ENCODE assay signal across 1 cellular context in the genomic region with DNA sequence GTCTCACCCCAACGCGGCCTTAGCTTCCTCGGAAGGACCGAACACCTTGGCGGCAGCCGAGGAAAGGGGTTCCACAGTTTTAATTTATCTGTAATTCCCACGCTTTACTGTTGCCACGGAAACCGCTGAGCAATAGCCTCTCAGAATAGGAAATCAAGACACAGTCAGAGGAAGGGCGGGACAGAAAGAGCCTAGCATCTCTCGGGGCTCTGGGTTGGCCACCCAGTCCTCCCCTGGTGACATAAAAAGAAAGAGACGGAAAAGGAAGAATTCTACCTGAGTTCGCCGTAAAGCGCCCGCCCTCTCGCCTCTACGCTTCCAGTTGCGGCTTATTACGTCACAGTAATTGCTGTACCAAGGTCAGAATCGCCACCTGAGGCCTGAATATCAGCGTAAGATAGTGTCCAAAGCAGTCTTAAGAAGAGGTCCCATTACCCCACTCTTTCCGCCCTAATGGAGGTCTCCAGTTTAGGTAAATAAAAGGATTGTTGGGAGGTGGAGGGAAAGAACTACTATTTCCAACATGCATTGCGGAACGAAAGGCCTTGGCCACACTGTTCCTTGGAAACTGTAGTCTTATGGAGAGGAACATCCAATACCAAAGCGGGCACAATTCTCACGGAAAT.
TF ChIP-seq lines count a peak whose summit lies in the region.

No MANE protein-coding gene starts in this region.

TF ChIP-seq in A549, 52 proteins besides CTCF, POLR2A, EP300 and RAD21 (continued from another document):
- TF ChIP-seq, protein P1, sequence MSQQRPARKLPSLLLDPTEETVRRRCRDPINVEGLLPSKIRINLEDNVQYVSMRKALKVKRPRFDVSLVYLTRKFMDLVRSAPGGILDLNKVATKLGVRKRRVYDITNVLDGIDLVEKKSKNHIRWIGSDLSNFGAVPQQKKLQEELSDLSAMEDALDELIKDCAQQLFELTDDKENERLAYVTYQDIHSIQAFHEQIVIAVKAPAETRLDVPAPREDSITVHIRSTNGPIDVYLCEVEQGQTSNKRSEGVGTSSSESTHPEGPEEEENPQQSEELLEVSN (IDR thresholded peaks at IDR 0.05; ENCODE audit: borderline replicate concordance, low read depth): no peak
- no peak for TF ChIP-seq KDM1A (IDR thresholded peaks at IDR 0.05; ENCODE audit: low read depth)
- TF ChIP-seq EHF (CRISPR knock-in tag; IDR thresholded peaks at IDR 0.05): no peak
- no peak for TF ChIP-seq HOXB5 (CRISPR knock-in tag; IDR thresholded peaks at IDR 0.05)
- TF ChIP-seq MYC (IDR thresholded peaks at IDR 0.05; ENCODE audit: borderline replicate concordance, low read length): 0 out of 2 replicates have a peak, but pooled peaks have one; percentile 11
- TF ChIP-seq, protein P2, sequence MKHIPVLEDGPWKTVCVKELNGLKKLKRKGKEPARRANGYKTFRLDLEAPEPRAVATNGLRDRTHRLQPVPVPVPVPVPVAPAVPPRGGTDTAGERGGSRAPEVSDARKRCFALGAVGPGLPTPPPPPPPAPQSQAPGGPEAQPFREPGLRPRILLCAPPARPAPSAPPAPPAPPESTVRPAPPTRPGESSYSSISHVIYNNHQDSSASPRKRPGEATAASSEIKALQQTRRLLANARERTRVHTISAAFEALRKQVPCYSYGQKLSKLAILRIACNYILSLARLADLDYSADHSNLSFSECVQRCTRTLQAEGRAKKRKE (CRISPR knock-in tag; IDR thresholded peaks at IDR 0.05; ENCODE audit: low read depth): no peak
- TF ChIP-seq CHD4 (IDR thresholded peaks at IDR 0.05; ENCODE audit: borderline replicate concordance): no peak
- TF ChIP-seq, protein P3, sequence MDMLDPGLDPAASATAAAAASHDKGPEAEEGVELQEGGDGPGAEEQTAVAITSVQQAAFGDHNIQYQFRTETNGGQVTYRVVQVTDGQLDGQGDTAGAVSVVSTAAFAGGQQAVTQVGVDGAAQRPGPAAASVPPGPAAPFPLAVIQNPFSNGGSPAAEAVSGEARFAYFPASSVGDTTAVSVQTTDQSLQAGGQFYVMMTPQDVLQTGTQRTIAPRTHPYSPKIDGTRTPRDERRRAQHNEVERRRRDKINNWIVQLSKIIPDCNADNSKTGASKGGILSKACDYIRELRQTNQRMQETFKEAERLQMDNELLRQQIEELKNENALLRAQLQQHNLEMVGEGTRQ (IDR thresholded peaks at IDR 0.05): no peak
- peak in 1 of 2 experiments; percentile 64; a peak in 2 of 4 replicates for TF ChIP-seq CEBPB (IDR thresholded peaks at IDR 0.05)
- no peak for TF ChIP-seq ZNF302 (CRISPR knock-in tag; IDR thresholded peaks at IDR 0.05)
- TF ChIP-seq, protein P4, sequence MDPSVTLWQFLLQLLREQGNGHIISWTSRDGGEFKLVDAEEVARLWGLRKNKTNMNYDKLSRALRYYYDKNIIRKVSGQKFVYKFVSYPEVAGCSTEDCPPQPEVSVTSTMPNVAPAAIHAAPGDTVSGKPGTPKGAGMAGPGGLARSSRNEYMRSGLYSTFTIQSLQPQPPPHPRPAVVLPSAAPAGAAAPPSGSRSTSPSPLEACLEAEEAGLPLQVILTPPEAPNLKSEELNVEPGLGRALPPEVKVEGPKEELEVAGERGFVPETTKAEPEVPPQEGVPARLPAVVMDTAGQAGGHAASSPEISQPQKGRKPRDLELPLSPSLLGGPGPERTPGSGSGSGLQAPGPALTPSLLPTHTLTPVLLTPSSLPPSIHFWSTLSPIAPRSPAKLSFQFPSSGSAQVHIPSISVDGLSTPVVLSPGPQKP (IDR thresholded peaks at IDR 0.05; ENCODE audit: low read depth, low read length): no peak
- no peak for TF ChIP-seq TP53 (CRISPR knock-in tag; IDR thresholded peaks at IDR 0.05)
- TF ChIP-seq, protein P5, sequence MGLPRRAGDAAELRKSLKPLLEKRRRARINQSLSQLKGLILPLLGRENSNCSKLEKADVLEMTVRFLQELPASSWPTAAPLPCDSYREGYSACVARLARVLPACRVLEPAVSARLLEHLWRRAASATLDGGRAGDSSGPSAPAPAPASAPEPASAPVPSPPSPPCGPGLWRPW (IDR thresholded peaks at IDR 0.05): no peak
- TF ChIP-seq, protein P6, sequence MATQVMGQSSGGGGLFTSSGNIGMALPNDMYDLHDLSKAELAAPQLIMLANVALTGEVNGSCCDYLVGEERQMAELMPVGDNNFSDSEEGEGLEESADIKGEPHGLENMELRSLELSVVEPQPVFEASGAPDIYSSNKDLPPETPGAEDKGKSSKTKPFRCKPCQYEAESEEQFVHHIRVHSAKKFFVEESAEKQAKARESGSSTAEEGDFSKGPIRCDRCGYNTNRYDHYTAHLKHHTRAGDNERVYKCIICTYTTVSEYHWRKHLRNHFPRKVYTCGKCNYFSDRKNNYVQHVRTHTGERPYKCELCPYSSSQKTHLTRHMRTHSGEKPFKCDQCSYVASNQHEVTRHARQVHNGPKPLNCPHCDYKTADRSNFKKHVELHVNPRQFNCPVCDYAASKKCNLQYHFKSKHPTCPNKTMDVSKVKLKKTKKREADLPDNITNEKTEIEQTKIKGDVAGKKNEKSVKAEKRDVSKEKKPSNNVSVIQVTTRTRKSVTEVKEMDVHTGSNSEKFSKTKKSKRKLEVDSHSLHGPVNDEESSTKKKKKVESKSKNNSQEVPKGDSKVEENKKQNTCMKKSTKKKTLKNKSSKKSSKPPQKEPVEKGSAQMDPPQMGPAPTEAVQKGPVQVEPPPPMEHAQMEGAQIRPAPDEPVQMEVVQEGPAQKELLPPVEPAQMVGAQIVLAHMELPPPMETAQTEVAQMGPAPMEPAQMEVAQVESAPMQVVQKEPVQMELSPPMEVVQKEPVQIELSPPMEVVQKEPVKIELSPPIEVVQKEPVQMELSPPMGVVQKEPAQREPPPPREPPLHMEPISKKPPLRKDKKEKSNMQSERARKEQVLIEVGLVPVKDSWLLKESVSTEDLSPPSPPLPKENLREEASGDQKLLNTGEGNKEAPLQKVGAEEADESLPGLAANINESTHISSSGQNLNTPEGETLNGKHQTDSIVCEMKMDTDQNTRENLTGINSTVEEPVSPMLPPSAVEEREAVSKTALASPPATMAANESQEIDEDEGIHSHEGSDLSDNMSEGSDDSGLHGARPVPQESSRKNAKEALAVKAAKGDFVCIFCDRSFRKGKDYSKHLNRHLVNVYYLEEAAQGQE (IDR thresholded peaks at IDR 0.05): no peak
- TF ChIP-seq NFE2L2 (conservative IDR thresholded peaks at IDR 0.05; ENCODE audit: low read length): no peak
- no peak for TF ChIP-seq TFCP2L1 (CRISPR knock-in tag; IDR thresholded peaks at IDR 0.05)
- TF ChIP-seq CBX8 (IDR thresholded peaks at IDR 0.05): no peak
- TF ChIP-seq, protein P7, sequence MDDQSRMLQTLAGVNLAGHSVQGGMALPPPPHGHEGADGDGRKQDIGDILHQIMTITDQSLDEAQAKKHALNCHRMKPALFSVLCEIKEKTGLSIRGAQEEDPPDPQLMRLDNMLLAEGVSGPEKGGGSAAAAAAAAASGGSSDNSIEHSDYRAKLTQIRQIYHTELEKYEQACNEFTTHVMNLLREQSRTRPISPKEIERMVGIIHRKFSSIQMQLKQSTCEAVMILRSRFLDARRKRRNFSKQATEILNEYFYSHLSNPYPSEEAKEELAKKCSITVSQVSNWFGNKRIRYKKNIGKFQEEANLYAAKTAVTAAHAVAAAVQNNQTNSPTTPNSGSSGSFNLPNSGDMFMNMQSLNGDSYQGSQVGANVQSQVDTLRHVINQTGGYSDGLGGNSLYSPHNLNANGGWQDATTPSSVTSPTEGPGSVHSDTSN (IDR thresholded peaks at IDR 0.05): no peak
- no peak for TF ChIP-seq FOSL2 (IDR thresholded peaks at IDR 0.05)
- no peak; the same call in 1 of the 2 replicates for TF ChIP-seq FOSL2 (CRISPR knock-in tag; IDR thresholded peaks at IDR 0.05)
- no peak for TF ChIP-seq ZFP36 (IDR thresholded peaks at IDR 0.05; ENCODE audit: borderline replicate concordance, partially characterized antibody)
- no peak for TF ChIP-seq FOXS1 (CRISPR knock-in tag; IDR thresholded peaks at IDR 0.05)
- no peak for TF ChIP-seq MAFK (IDR thresholded peaks at IDR 0.05; ENCODE audit: partially characterized antibody)
- TF ChIP-seq HOXA7 (CRISPR knock-in tag; IDR thresholded peaks at IDR 0.05): 0 out of 2 replicates have a peak, but pooled peaks have one; percentile 59
- no peak for TF ChIP-seq EHMT2 (IDR thresholded peaks at IDR 0.05; ENCODE audit: low read depth)
- no peak for TF ChIP-seq GATA3 (IDR thresholded peaks at IDR 0.05; ENCODE audit: borderline replicate concordance)
- peak; percentile 63; the same call in 1 of the 2 replicates for TF ChIP-seq RFX5 (IDR thresholded peaks at IDR 0.05)
- peak; percentile 78; the same call in 1 of the 2 replicates for TF ChIP-seq RARB (CRISPR knock-in tag; IDR thresholded peaks at IDR 0.05)
- no peak for TF ChIP-seq SREBF2 (IDR thresholded peaks at IDR 0.05)
- TF ChIP-seq, protein P8, sequence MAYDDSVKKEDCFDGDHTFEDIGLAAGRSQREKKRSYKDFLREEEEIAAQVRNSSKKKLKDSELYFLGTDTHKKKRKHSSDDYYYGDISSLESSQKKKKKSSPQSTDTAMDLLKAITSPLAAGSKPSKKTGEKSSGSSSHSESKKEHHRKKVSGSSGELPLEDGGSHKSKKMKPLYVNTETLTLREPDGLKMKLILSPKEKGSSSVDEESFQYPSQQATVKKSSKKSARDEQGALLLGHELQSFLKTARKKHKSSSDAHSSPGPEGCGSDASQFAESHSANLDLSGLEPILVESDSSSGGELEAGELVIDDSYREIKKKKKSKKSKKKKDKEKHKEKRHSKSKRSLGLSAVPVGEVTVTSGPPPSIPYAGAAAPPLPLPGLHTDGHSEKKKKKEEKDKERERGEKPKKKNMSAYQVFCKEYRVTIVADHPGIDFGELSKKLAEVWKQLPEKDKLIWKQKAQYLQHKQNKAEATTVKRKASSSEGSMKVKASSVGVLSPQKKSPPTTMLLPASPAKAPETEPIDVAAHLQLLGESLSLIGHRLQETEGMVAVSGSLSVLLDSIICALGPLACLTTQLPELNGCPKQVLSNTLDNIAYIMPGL (CRISPR knock-in tag; IDR thresholded peaks at IDR 0.05; ENCODE audit: borderline replicate concordance): no peak
- TF ChIP-seq JUN (IDR thresholded peaks at IDR 0.05): 0 out of 5 replicates have a peak, but pooled peaks have one; percentile 20 to 38
- TF ChIP-seq ESRRA (IDR thresholded peaks at IDR 0.05; ENCODE audit: borderline replicate concordance, low read length): 0 out of 2 replicates have a peak, but pooled peaks have one; percentile 2
- peak; percentile 83; the same call in 1 of the 2 replicates for TF ChIP-seq PHF8 (IDR thresholded peaks at IDR 0.05; ENCODE audit: borderline replicate concordance, low read depth)
- no peak for TF ChIP-seq RCOR1 (IDR thresholded peaks at IDR 0.05; ENCODE audit: low read depth, low read length)
TF ChIP-seq in A549: peak in this region for 10.
